Comparison of ENCODE assay signal across 15 cellular contexts in the genomic region with DNA sequence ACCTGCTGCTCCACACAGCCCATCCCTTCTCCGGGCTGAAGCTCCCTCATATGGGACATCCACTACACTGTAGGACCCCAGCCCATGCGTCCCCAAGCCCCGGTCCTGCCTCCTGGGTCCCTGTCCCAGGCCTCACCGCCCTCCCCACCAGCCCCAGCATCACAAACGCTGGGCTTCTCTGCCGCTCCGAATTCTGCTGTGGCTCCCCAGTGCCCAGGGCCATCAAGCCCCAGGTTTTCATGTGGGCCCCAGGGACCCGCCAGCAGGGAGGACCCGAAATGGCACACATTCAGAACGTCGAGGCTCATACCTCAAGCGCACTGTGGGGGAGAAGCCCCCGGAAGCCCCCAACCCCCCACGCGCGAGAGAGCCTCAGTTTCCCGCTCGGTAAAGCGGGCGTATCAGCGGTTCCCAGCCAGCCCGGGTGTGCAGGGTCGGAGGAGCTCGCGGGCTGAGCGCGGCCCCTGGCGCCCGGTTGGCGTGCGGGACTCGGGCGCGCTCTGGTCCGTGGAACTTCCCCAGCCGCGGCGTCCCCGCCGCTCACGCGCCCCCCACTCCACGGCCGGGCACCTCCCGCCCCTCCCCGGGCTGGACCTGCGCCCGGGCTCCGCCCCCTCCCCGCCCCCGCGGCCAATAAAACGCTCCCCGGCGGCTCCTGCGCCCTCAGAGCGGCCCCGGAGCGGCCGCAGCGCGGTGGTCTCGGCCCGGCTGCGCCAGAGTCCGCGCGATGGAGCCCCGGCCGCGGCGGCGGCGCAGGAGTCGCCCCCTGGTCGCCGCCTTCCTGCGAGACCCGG. TPM values are rescaled to one million over a fixed set of nuclear protein-coding genes. Genes with fewer than 3 reads are reported as not detected.
DNase-seq lines count a peak whose midpoint lies in the region; ATAC-seq, FAIRE-seq and TF ChIP-seq lines count a peak whose summit lies in the region.
"Had no signal": no experiment of that assay in that cellular context is flagged by ENCODE, and none has a peak within 500 bp of the region (broad histone marks: within the 10 kb centered on the region; RNA-seq: fewer than 3 reads in every experiment).

A gene with protein sequence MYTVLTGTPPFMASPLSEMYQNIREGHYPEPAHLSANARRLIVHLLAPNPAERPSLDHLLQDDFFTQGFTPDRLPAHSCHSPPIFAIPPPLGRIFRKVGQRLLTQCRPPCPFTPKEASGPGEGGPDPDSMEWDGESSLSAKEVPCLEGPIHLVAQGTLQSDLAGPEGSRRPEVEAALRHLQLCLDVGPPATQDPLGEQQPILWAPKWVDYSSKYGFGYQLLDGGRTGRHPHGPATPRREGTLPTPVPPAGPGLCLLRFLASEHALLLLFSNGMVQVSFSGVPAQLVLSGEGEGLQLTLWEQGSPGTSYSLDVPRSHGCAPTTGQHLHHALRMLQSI (plus strand): TSS at position 666 of the 794 bp plus-strand sequence. CDS start 2,920 bp downstream, outside the sequence.

- H3K4me3 ChIP-seq in A549 (no peak within 1 kb of the TSS), HUES6 (ENCODE audit: low read depth, low read length) (peak within 1 kb of the TSS; percentile 48), neural progenitor cell (peak within 1 kb of the TSS; percentile 48)
- H3K4me3 ChIP-seq: SK-N-MC had no signal

- intact Hi-C loops in head of caudate nucleus (cut with DNase I), result no loop called here

- no peak for FAIRE-seq in A549 (lab: Jason Lieb, UNC)

- peaks cover 77% of the 10 kb centered on the region for H3K27me3 ChIP-seq in HUES6 (ENCODE audit: control insufficient read depth, insufficient read depth, low read length)
- H3K27me3 ChIP-seq in neural progenitor cell, result peaks cover 87% of the 10 kb centered on the region

- H3K9me3 ChIP-seq in A549 (no peaks in the 10 kb centered on the region), HUES6 (ENCODE audit: control insufficient read depth, insufficient read depth, low read depth, low read length) (no peaks in the 10 kb centered on the region), neural progenitor cell (ENCODE audit: low read depth) (no peaks in the 10 kb centered on the region)

- TF ChIP-seq RAD21 in A549 (conservative IDR thresholded peaks at IDR 0.05 in 1 of 2, IDR thresholded peaks at IDR 0.05 in 1 of 2), result no peak

- peak within 1 kb of the TSS; percentile 80 for H3K4me3 Mint-ChIP-seq in neural progenitor cell

- H3K4me2 ChIP-seq in A549 (peak within 1 kb of the TSS; percentile 30; the same call in 1 of the 3 replicates), neural progenitor cell (peak within 1 kb of the TSS; percentile 78)

- no peak within 1 kb of the TSS for H2AFZ ChIP-seq in neural progenitor cell (replicated peaks)

- ATAC-seq in A549 (no peak), HG03442 (IDR thresholded peaks at IDR 0.05; ENCODE audit: unreplicated experiment) (no peak), HG02571 (IDR thresholded peaks at IDR 0.05; ENCODE audit: unreplicated experiment) (no peak)

- H4K20me1 ChIP-seq in neural progenitor cell (ENCODE audit: low read depth), result peaks cover 13% of the 10 kb centered on the region

- peaks cover 21% of the 10 kb centered on the region for H3F3A ChIP-seq in neural progenitor cell (ENCODE audit: low read depth)

- peaks cover 29% of the 10 kb centered on the region for H3K27me3 Mint-ChIP-seq in neural progenitor cell (ENCODE audit: insufficient read depth, low read depth)

- DNase-seq in A549 (ENCODE audit: low read depth in 1 of 2, low spot score in 1 of 2) (no peak), head of caudate nucleus (peak in 24 of 42 donors; percentile 7 to 71 (median 34)), neural progenitor cell (ENCODE audit: low spot score) (peak; percentile 79), medulla oblongata (ENCODE audit: extremely low spot score) (no peak), T1000 (lab: John Stamatoyannopoulos, UW) (no peak)
- DNase-seq: activated CD4-positive, alpha-beta T cell treated with anti-CD3 and anti-CD28 coated beads for 1 hour; activated T-cell treated with anti-CD3 and anti-CD28 coated beads, Interleukin-2, amount 50 U/mL, for 1 hour; KBM-7; NCI-H1930 had no signal

- TF ChIP-seq CTCF in A549 (IDR thresholded peaks at IDR 0.05), result no peak
- TF ChIP-seq CTCF in neural progenitor cell (IDR thresholded peaks at IDR 0.05), result peak; percentile 6

- peaks cover 5% of the 10 kb centered on the region for H3K36me3 Mint-ChIP-seq in neural progenitor cell

- H3K27ac ChIP-seq in A549 (no peak within 1 kb of the TSS), HUES6 (ENCODE audit: low read depth, low read length) (no peak within 1 kb of the TSS), neural progenitor cell (no peak within 1 kb of the TSS)
- H3K27ac ChIP-seq: epithelial cell of prostate, SK-N-MC had no signal

- no peaks in the 10 kb centered on the region for H3K36me3 ChIP-seq in HUES6 (ENCODE audit: control insufficient read depth, insufficient read depth, low read length)
- no peaks in the 10 kb centered on the region for H3K36me3 ChIP-seq in neural progenitor cell

- TF ChIP-seq EP300 in A549 (IDR thresholded peaks at IDR 0.05), result no peak

- POLR2A ChIA-PET in A549 (lab: Yijun Ruan, JAX), result no interaction called here

- H3K9me3 Mint-ChIP-seq in neural progenitor cell, result peaks cover 6% of the 10 kb centered on the region

- TF ChIP-seq POLR2A in A549 (IDR thresholded peaks at IDR 0.05; ENCODE audit: low read length), result no peak

- peaks cover 9% of the 10 kb centered on the region for H3K4me1 Mint-ChIP-seq in neural progenitor cell

- H3K27ac Mint-ChIP-seq in neural progenitor cell, result no peak within 1 kb of the TSS

- no peaks in the 10 kb centered on the region for H3K79me2 ChIP-seq in neural progenitor cell (ENCODE audit: low read depth)

- 85% methylated on average over 20 of the region's 79 CpGs for WGBS in A549 (ENCODE audit: missing lambda C conversion rate)

- CTCF ChIA-PET in A549 (lab: Yijun Ruan, JAX), result interaction anchor here (1.0 to 1.7 kb wide), 2 partner anchors 23 to 78 kb away, joined by 3 to 7 read pairs; no protein-coding TSS in a partner anchor

- H3K4me1 ChIP-seq in A549 (no peaks in the 10 kb centered on the region), HUES6 (ENCODE audit: control insufficient read depth, insufficient read depth, low read length) (peaks cover 4% of the 10 kb centered on the region; the same call in 1 of the 2 replicates), neural progenitor cell (no peaks in the 10 kb centered on the region)

- H3K9ac ChIP-seq in HUES6 (ENCODE audit: low read length) (no peak within 1 kb of the TSS), neural progenitor cell (no peak within 1 kb of the TSS)

TF ChIP-seq in A549, 52 proteins besides CTCF, POLR2A, EP300 and RAD21 (continues in another document):
- no peak for TF ChIP-seq FOSB (CRISPR knock-in tag; IDR thresholded peaks at IDR 0.05)
- no peak for TF ChIP-seq CEBPB (IDR thresholded peaks at IDR 0.05)
- no peak for TF ChIP-seq HEYL (CRISPR knock-in tag; IDR thresholded peaks at IDR 0.05)
- TF ChIP-seq, protein P1, sequence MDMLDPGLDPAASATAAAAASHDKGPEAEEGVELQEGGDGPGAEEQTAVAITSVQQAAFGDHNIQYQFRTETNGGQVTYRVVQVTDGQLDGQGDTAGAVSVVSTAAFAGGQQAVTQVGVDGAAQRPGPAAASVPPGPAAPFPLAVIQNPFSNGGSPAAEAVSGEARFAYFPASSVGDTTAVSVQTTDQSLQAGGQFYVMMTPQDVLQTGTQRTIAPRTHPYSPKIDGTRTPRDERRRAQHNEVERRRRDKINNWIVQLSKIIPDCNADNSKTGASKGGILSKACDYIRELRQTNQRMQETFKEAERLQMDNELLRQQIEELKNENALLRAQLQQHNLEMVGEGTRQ (IDR thresholded peaks at IDR 0.05), result no peak
- TF ChIP-seq HOXB5 (CRISPR knock-in tag; IDR thresholded peaks at IDR 0.05), result no peak
- TF ChIP-seq ZSCAN20 (CRISPR knock-in tag; IDR thresholded peaks at IDR 0.05), result no peak
- TF ChIP-seq, protein P2, sequence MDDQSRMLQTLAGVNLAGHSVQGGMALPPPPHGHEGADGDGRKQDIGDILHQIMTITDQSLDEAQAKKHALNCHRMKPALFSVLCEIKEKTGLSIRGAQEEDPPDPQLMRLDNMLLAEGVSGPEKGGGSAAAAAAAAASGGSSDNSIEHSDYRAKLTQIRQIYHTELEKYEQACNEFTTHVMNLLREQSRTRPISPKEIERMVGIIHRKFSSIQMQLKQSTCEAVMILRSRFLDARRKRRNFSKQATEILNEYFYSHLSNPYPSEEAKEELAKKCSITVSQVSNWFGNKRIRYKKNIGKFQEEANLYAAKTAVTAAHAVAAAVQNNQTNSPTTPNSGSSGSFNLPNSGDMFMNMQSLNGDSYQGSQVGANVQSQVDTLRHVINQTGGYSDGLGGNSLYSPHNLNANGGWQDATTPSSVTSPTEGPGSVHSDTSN (IDR thresholded peaks at IDR 0.05), result no peak
- TF ChIP-seq EHF (CRISPR knock-in tag; IDR thresholded peaks at IDR 0.05), result no peak
- no peak for TF ChIP-seq TP53 (CRISPR knock-in tag; IDR thresholded peaks at IDR 0.05)
- no peak for TF ChIP-seq BHLHE40 (IDR thresholded peaks at IDR 0.05; ENCODE audit: low read depth, low read length)
- TF ChIP-seq CHD2 (IDR thresholded peaks at IDR 0.05; ENCODE audit: low read length, partially characterized antibody), result no peak

RNA-seq across cellular contexts. Expression of the gene that starts here (rescaled TPM):
- polyA plus RNA-seq in A549 (2011; rRNA removed) (not detected in 2 replicates), A549 (2017; fragmentation: RNase III; extraction: RNeasy Plus Mini Kit Qiagen cat#74134 plus additional on column Dnase treatment) (not detected in 3 replicates)
- polyA plus RNA-seq in A549 (2012; cell fraction: cytosol; rRNA removed), result not detected in 2 replicates
- 0.08 and 0.11 TPM in 2 replicates for polyA plus RNA-seq in A549 (2012; cell fraction: nucleus; rRNA removed)
- polyA minus RNA-seq in A549 (2011; rRNA and poly(A)+ RNA removed), result not detected in 2 replicates
- total RNA-seq in neural progenitor cell (ENCODE audit: low replicate concordance), result 0.81 TPM in 1 of 2 replicates, not detected in the other
- total RNA-seq: myocyte had no signal

Comparison
In these comparisons a context has a peak if more than half of its experiments do, and no peak if none do; other contexts are left out.
1. Peak in DNase-seq, H3K4me3 ChIP-seq and H3K4me2 ChIP-seq in neural progenitor cell; RNA of the gene not detected or under 1 TPM.
2. DNase-seq: peak in head of caudate nucleus (24 of 42); none in A549 (0 of 2), medulla oblongata (single experiment) and T1000 (single experiment).